In genomic region chr7:20786779-20787651, GRCh38 we compare ENCODE assay signal across 8 cellular contexts. TPM values are rescaled to one million over a fixed set of nuclear protein-coding genes. Genes with fewer than 3 reads are reported as not detected.
A peak's percentile ranks its signal among the peaks of the same experiment; 100 is the strongest.
DNase-seq lines count a peak whose midpoint lies in the region; ATAC-seq, FAIRE-seq and TF ChIP-seq lines count a peak whose summit lies in the region.

TSS of gene SP8 (minus strand) at chr7:20786886. CDS start at chr7:20786798, 88 bp downstream.

- H3K4me1 Mint-ChIP-seq in brain, result peaks cover 66% of the 10 kb centered on the region

- H3K4me2 ChIP-seq in HepG2 (ENCODE audit: low read depth, low read length), result peak within 1 kb of the TSS; percentile 93

- no peak for TF ChIP-seq RAD21 in HepG2 (CRISPR knock-in tag; IDR thresholded peaks at IDR 0.05)

- FAIRE-seq in GM19239 (lab: Jason Lieb, UNC) (no peak), HepG2 (lab: Jason Lieb, UNC) (no peak)

- H3K9me3 Mint-ChIP-seq in brain, result peaks cover 0 to 7% (median 0%) of the 10 kb centered on the region in 5 experiments

- H3K27ac Mint-ChIP-seq in brain, result peak within 1 kb of the TSS; percentile 79 to 98 (median 92)

- H3K36me3 ChIP-seq in A673 (ENCODE audit: insufficient read depth, low read length, poor library complexity, severe bottlenecking) (no peaks in the 10 kb centered on the region), HepG2 (replicated peaks in 1 of 2; ENCODE audit: control insufficient read depth in 1 of 2, insufficient read depth in 2 of 2, low read length in 2 of 2) (no peaks in the 10 kb centered on the region)

- no peak within 1 kb of the TSS for H3K9ac ChIP-seq in HepG2 (ENCODE audit: insufficient read depth, low read depth, low read length)

- CTCF ChIA-PET in A673 (lab: Charles Lee) (no interaction called here), HepG2 (lab: Yijun Ruan, JAX; ENCODE audit: low intra/inter-chr PET ratio, low total read pairs) (no interaction called here)

- in situ Hi-C loops in HepG2 (cut with HindIII; ENCODE audit: extremely low pct_ligation_motif_present, low pct_unique_long_range_greater_than_20kb), result loop anchor here (25.0 kb wide), 1 partner anchor 725 kb away; no protein-coding TSS in a partner anchor

- H3K4me3 Mint-ChIP-seq in brain, result peak within 1 kb of the TSS; percentile 87 to 97 (median 88)

- peaks cover 5% of the 10 kb centered on the region for H3K4me1 ChIP-seq in A673 (ENCODE audit: insufficient read depth, low read length, poor library complexity, severe bottlenecking)
- H3K4me1 ChIP-seq in HepG2 (ENCODE audit: insufficient read depth, low read length), result peaks cover 21% of the 10 kb centered on the region

- H3K79me2 ChIP-seq in HepG2 (ENCODE audit: insufficient read depth, low read length), result no peaks in the 10 kb centered on the region

- TF ChIP-seq EP300 in HepG2 (IDR thresholded peaks at IDR 0.05; ENCODE audit: low read depth in 2 of 2, low read length in 2 of 2) (no peak), HepG2 (CRISPR knock-in tag; IDR thresholded peaks at IDR 0.05; ENCODE audit: borderline replicate concordance) (no peak)

- no peak within 1 kb of the TSS for H3K27ac ChIP-seq in A673 (ENCODE audit: low read depth, low read length, poor library complexity, severe bottlenecking)
- H3K27ac ChIP-seq in HepG2 (ENCODE audit: extremely low read length, insufficient read depth, low read length), result no peak within 1 kb of the TSS

- H3K4me3 ChIP-seq in A673 (ENCODE audit: low read depth, low read length, poor library complexity, severe bottlenecking) (peak within 1 kb of the TSS; percentile 37), HepG2 (replicated peaks in 1 of 3; ENCODE audit: insufficient read depth in 1 of 3, low read depth in 2 of 3, low read length in 3 of 3) (peak within 1 kb of the TSS; percentile 47 to 68 (median 55); a peak in 5 of 6 replicates)

- H3K9me3 ChIP-seq in A673 (ENCODE audit: low read depth, low read length, poor library complexity, severe bottlenecking) (no peaks in the 10 kb centered on the region), HepG2 (ENCODE audit: low read length) (no peaks in the 10 kb centered on the region)

- intact Hi-C loops in A673 (cut with micrococcal nuclease; ENCODE audit: unreplicated experiment) (loop anchor here (10.0 kb wide), 2 partner anchors 1218 to 1298 kb away; no protein-coding TSS in a partner anchor), HepG2 (cut with micrococcal nuclease; ENCODE audit: unreplicated experiment) (loop anchor here (10.0 kb wide), 1 partner anchor 648 kb away; no protein-coding TSS in a partner anchor)

- no peak for TF ChIP-seq CTCF in A673 (conservative IDR thresholded peaks at IDR 0.05; ENCODE audit: low read depth, low read length)
- TF ChIP-seq CTCF in brain (conservative IDR thresholded peaks at IDR 0.05), result no peak
- TF ChIP-seq CTCF in HepG2 (CRISPR knock-in tag; IDR thresholded peaks at IDR 0.05), result no peak

- peak; percentile 58 for ATAC-seq in HepG2
- no peak for ATAC-seq in HG03045 (IDR thresholded peaks at IDR 0.05; ENCODE audit: unreplicated experiment)
- no peak for ATAC-seq in GM21825 (IDR thresholded peaks at IDR 0.05; ENCODE audit: unreplicated experiment)

- no peak for TF ChIP-seq POLR2A in HepG2 (IDR thresholded peaks at IDR 0.05; ENCODE audit: insufficient read depth in 1 of 2, low read depth in 2 of 2, low read length in 2 of 2)

- DNase-seq in A673 (ENCODE audit: low spot score) (peak; percentile 58), GM19239 (ENCODE audit: insufficient read length, low spot score) (peak; percentile 15), NCI-H510A (lab: John Stamatoyannopoulos, UW) (peak; percentile 63), HepG2 (ENCODE audit: low spot score) (peak; percentile 31), NOMO-1 treated with DMSO at 0.1 percent for 48 hours (lab: John Stamatoyannopoulos, UW; ENCODE audit: unreplicated experiment) (no peak)

- POLR2A ChIA-PET in A673 (lab: Charles Lee; ENCODE audit: low non-redundant PET), result no interaction called here
- POLR2A ChIA-PET in HepG2 (lab: Yijun Ruan, JAX), result no interaction called here

- H4K20me1 ChIP-seq in HepG2 (ENCODE audit: insufficient read depth, low read length), result no peaks in the 10 kb centered on the region

- H2AFZ ChIP-seq in HepG2 (ENCODE audit: low read length), result no peak within 1 kb of the TSS

- BruUV-seq in A673 (replicated peaks; lab: Mats Ljungman, UMichigan), result no TSS peak
- BruUV-seq in HepG2 (replicated peaks; lab: Mats Ljungman, UMichigan), result no TSS peak

- H3K27me3 ChIP-seq in A673 (replicated peaks; ENCODE audit: insufficient read depth, low read depth, low read length, poor library complexity) (peaks cover 100% of the 10 kb centered on the region), HepG2 (ENCODE audit: control insufficient read depth in 1 of 2, insufficient read depth in 2 of 2, low read length in 2 of 2) (peaks cover 3 to 62% of the 10 kb centered on the region in 2 experiments)

- H3K36me3 Mint-ChIP-seq in brain, result peaks cover 16% of the 10 kb centered on the region

- WGBS in HepG2 (ENCODE audit: low lambda C conversion rate), result 6% methylated on average over 50 of the region's 50 CpGs

- H3K27me3 Mint-ChIP-seq in brain, result peaks cover 89% of the 10 kb centered on the region

TF ChIP-seq in HepG2, 621 proteins besides CTCF, POLR2A, EP300 and RAD21 (continues in another document):
- TF ChIP-seq KLF9 (CRISPR knock-in tag; IDR thresholded peaks at IDR 0.05; ENCODE audit: low read depth), result no peak
- TF ChIP-seq ZMAT3 (CRISPR knock-in tag; conservative IDR thresholded peaks at IDR 0.05), result no peak
- TF ChIP-seq TAF15 (IDR thresholded peaks at IDR 0.05; ENCODE audit: low read depth, low read length, poor library complexity, severe bottlenecking), result no peak
- TF ChIP-seq NRL (CRISPR knock-in tag; IDR thresholded peaks at IDR 0.05; ENCODE audit: borderline replicate concordance), result no peak
- TF ChIP-seq TFDP1 (CRISPR knock-in tag; IDR thresholded peaks at IDR 0.05; ENCODE audit: borderline replicate concordance), result peak; percentile 51; the same call in 1 of the 2 replicates
- TF ChIP-seq REXO4 (CRISPR knock-in tag; IDR thresholded peaks at IDR 0.05; ENCODE audit: borderline replicate concordance), result no peak

RNA-seq across cellular contexts. Expression of gene SP8, which starts in this region (rescaled TPM):
- total RNA-seq in A673 (2021), result not detected in 2 replicates
- 1.2 TPM for polyA plus RNA-seq in brain (ENCODE audit: insufficient read depth, low read depth, low replicate concordance)
- total RNA-seq in HepG2 (2016; rRNA removed; fragmentation: Illumina TruSeq; extraction: Trizol), result not detected in 2 replicates
- total RNA-seq in HepG2 (2016; cell fraction: cytosol; rRNA removed; fragmentation: Illumina TruSeq; extraction: Trizol; ENCODE audit: low read depth), result not detected in 2 replicates
- total RNA-seq in HepG2 (2016; cell fraction: insoluble cytoplasmic fraction; rRNA removed; fragmentation: Illumina TruSeq; extraction: Trizol), result not detected in 2 replicates
- total RNA-seq in HepG2 (2016; cell fraction: membrane; rRNA removed; fragmentation: Illumina TruSeq; extraction: Trizol), result not detected in 2 replicates
- not detected in 2 replicates for total RNA-seq in HepG2 (2016; cell fraction: nucleus; rRNA removed; fragmentation: Illumina TruSeq; extraction: Trizol)
- not detected in 2 replicates for polyA plus RNA-seq in HepG2 (2011; rRNA removed)
- not detected in 2 replicates for polyA plus RNA-seq in HepG2 (2011; cell fraction: cytosol; rRNA removed)
- polyA plus RNA-seq in HepG2 (2011; cell fraction: nucleus; rRNA removed), result not detected in 2 replicates
- not detected in 2 replicates for polyA plus RNA-seq in HepG2 (2012)
- polyA plus RNA-seq in HepG2 (2016; cell fraction: cytosol; fragmentation: Illumina TruSeq; extraction: Trizol; ENCODE audit: low read depth), result not detected in 2 replicates
- not detected in 2 replicates for polyA plus RNA-seq in HepG2 (2016; cell fraction: insoluble cytoplasmic fraction; fragmentation: Illumina TruSeq; extraction: Trizol; ENCODE audit: low read depth)
- polyA plus RNA-seq in HepG2 (2016; cell fraction: membrane; fragmentation: Illumina TruSeq; extraction: Trizol; ENCODE audit: low read depth), result not detected in 2 replicates
- not detected in 2 replicates for polyA plus RNA-seq in HepG2 (2016; cell fraction: nucleus; fragmentation: Illumina TruSeq; extraction: Trizol; ENCODE audit: insufficient read depth, low read depth)
- polyA minus RNA-seq in HepG2 (2011; rRNA and poly(A)+ RNA removed; ENCODE audit: low replicate concordance), result not detected in 2 replicates
- not detected in 2 replicates for polyA minus RNA-seq in HepG2 (2011; cell fraction: cytosol; rRNA and poly(A)+ RNA removed)
- polyA minus RNA-seq in HepG2 (2011; cell fraction: nucleus; rRNA and poly(A)+ RNA removed), result not detected in 2 replicates

Comparison
In these comparisons a context has a peak if more than half of its experiments do, and no peak if none do; other contexts are left out.
1. Peak in DNase-seq and H3K4me3 ChIP-seq in A673; RNA of the gene not detected or under 1 TPM.
2. Peak in DNase-seq, ATAC-seq, H3K4me3 ChIP-seq and H3K4me2 ChIP-seq in HepG2; RNA of the gene not detected or under 1 TPM.